ENCODE assay signal across 9 cellular contexts in genomic region chr11:29432719-29433325, GRCh38.
DNase-seq lines count a peak whose midpoint lies in the region; ATAC-seq, FAIRE-seq and TF ChIP-seq lines count a peak whose summit lies in the region.
"Had no signal": no experiment of that assay in that cellular context is flagged by ENCODE, and none has a peak within 500 bp of the region (broad histone marks: within the 10 kb centered on the region; RNA-seq: fewer than 3 reads in every experiment).

No MANE protein-coding gene starts in this region.

- H4K20me1 ChIP-seq in HepG2 (ENCODE audit: insufficient read depth, low read length) = no peaks in the 10 kb centered on the region

- TF ChIP-seq CTCF in C4-2B (conservative IDR thresholded peaks at IDR 0.05) = peak; percentile 79
- TF ChIP-seq CTCF in HFFc6 (IDR thresholded peaks at IDR 0.05) = peak; percentile 85
- 0 out of 2 replicates have a peak, but pooled peaks have one; percentile 19 for TF ChIP-seq CTCF in WTC11 (IDR thresholded peaks at IDR 0.05)
- TF ChIP-seq CTCF in HepG2 (CRISPR knock-in tag; IDR thresholded peaks at IDR 0.05) = peak; percentile 40

- 2% methylated on average over 3 of the region's 3 CpGs for WGBS in HepG2 (ENCODE audit: low lambda C conversion rate)
- 100% methylated on average over 1 of the region's 3 CpGs; no CpG with 5 or more reads in 1 of the 2 donors for WGBS in neuronal stem cell (ENCODE audit: extremely low coverage in 2 of 2, insufficient read length in 2 of 2, insufficient replicate concordance in 1 of 2), 2 donors

- BruUV-seq in HepG2 (replicated peaks; lab: Mats Ljungman, UMichigan) = no TSS peak

- no peaks in the 10 kb centered on the region for H3K9me3 ChIP-seq in HepG2 (ENCODE audit: low read length)
- H3K9me3 ChIP-seq in neuronal stem cell (replicated peaks in 1 of 2; ENCODE audit: control insufficient read depth in 2 of 2, insufficient read depth in 1 of 2, low read depth in 1 of 2, low read length in 2 of 2) = no peaks in the 10 kb centered on the region

- H3K9ac ChIP-seq in HepG2 (ENCODE audit: insufficient read depth, low read depth, low read length) (no peak overlapping the region), neuronal stem cell (ENCODE audit: low read depth, low read length, poor library complexity) (no peak overlapping the region)

- intact Hi-C loops in HepG2 (cut with micrococcal nuclease; ENCODE audit: unreplicated experiment) = loop anchor here (1.0 to 5.0 kb wide), 3 partner anchors 709 to 1482 kb away; no protein-coding TSS in a partner anchor

- H2BK5ac ChIP-seq in neuronal stem cell (ENCODE audit: low read length) = no peak overlapping the region

- H3K36me3 ChIP-seq in HepG2 (replicated peaks in 1 of 2; ENCODE audit: control insufficient read depth in 1 of 2, insufficient read depth in 2 of 2, low read length in 2 of 2) (no peaks in the 10 kb centered on the region), neuronal stem cell (replicated peaks in 1 of 2; ENCODE audit: control insufficient read depth in 2 of 2, insufficient read depth in 2 of 2, low read length in 2 of 2) (no peaks in the 10 kb centered on the region)

- H3K4me3 ChIP-seq in HepG2 (replicated peaks in 1 of 3; ENCODE audit: insufficient read depth in 1 of 3, low read depth in 2 of 3, low read length in 3 of 3) (no peak overlapping the region), neuronal stem cell (ENCODE audit: low read length in 2 of 2) (no peak overlapping the region)

- no peak for TF ChIP-seq RAD21 in HepG2 (CRISPR knock-in tag; IDR thresholded peaks at IDR 0.05)

- no peak overlapping the region for H2BK12ac ChIP-seq in neuronal stem cell (ENCODE audit: low read length)

- H3K27me3 ChIP-seq in HepG2 (ENCODE audit: control insufficient read depth in 1 of 2, insufficient read depth in 2 of 2, low read length in 2 of 2) (no peaks in the 10 kb centered on the region), neuronal stem cell (ENCODE audit: control insufficient read depth in 3 of 3, insufficient read depth in 3 of 3, low read depth in 1 of 3, low read length in 3 of 3) (no peaks in the 10 kb centered on the region)

- H3K4me1 Mint-ChIP-seq in HFFc6 (ENCODE audit: low read depth) (peaks cover 10% of the 10 kb centered on the region; the same call in 1 of the 2 replicates), WTC11 (no peaks in the 10 kb centered on the region)

- H3K14ac ChIP-seq in neuronal stem cell (ENCODE audit: low read length) = no peak overlapping the region

- H2BK15ac ChIP-seq in neuronal stem cell (ENCODE audit: low read length) = no peak overlapping the region

- H4K8ac ChIP-seq in neuronal stem cell (ENCODE audit: low read depth, low read length) = no peak overlapping the region

- ATAC-seq in WTC11 = no peak
- no peak for ATAC-seq in HepG2

- no peak overlapping the region for H3K23ac ChIP-seq in neuronal stem cell (ENCODE audit: low read depth, low read length, poor library complexity)

- in situ Hi-C loops in HepG2 (cut with HindIII; ENCODE audit: extremely low pct_ligation_motif_present, low pct_unique_long_range_greater_than_20kb) = loop anchor here (25.0 kb wide), 2 partner anchors 754 to 1479 kb away; no protein-coding TSS in a partner anchor

- H2AFZ ChIP-seq in HepG2 (ENCODE audit: low read length) (no peak overlapping the region), neuronal stem cell (ENCODE audit: low read length) (no peak overlapping the region)

- no peak for FAIRE-seq in HepG2 (lab: Jason Lieb, UNC)

- no peak overlapping the region for H2BK120ac ChIP-seq in neuronal stem cell (ENCODE audit: low read depth, low read length)

- CTCF ChIA-PET in WTC11 (lab: Charles Lee) (interaction anchor here (2.7 kb wide), 1 partner anchor 710 kb away, joined by 8 read pairs; no protein-coding TSS in a partner anchor), HepG2 (lab: Yijun Ruan, JAX; ENCODE audit: low intra/inter-chr PET ratio, low total read pairs) (interaction anchor here (1.3 kb wide), 1 partner anchor 710 kb away, joined by 5 read pairs; no protein-coding TSS in a partner anchor)

- POLR2A ChIA-PET in WTC11 (lab: Charles Lee) = no interaction called here
- POLR2A ChIA-PET in HepG2 (lab: Yijun Ruan, JAX) = no interaction called here

- peaks cover 3% of the 10 kb centered on the region; the same call in 1 of the 2 replicates for H3K27me3 Mint-ChIP-seq in HFFc6 (ENCODE audit: insufficient read depth)
- peaks cover 6% of the 10 kb centered on the region for H3K27me3 Mint-ChIP-seq in WTC11 (ENCODE audit: low read depth)

- H3K4me1 ChIP-seq in HepG2 (ENCODE audit: insufficient read depth, low read length) (no peaks in the 10 kb centered on the region), neuronal stem cell (ENCODE audit: control insufficient read depth in 2 of 2, insufficient read depth in 1 of 2, low read depth in 1 of 2, low read length in 2 of 2) (no peaks in the 10 kb centered on the region)

- DNase-seq in HFFc6 (peak; percentile 9), WTC11 (ENCODE audit: low spot score) (no peak), HepG2 (ENCODE audit: low spot score) (peak; percentile 2), NCI-H2227 (lab: John Stamatoyannopoulos, UW; ENCODE audit: unreplicated experiment) (no peak), neuronal stem cell (ENCODE audit: low spot score) (no peak), epidermal melanocyte (ENCODE audit: insufficient read length, low spot score) (no peak), islet precursor cell (no peak)

- no peak overlapping the region for H2AK5ac ChIP-seq in neuronal stem cell (ENCODE audit: low read depth, low read length)

- no peak overlapping the region for H3K27ac ChIP-seq in C4-2B
- no peak overlapping the region for H3K27ac ChIP-seq in HepG2 (ENCODE audit: extremely low read length, insufficient read depth, low read length)
- no peak overlapping the region for H3K27ac ChIP-seq in neuronal stem cell (replicated peaks; ENCODE audit: low read length)
- H3K27ac ChIP-seq: HL-60 had no signal

- no peak overlapping the region for H3K18ac ChIP-seq in neuronal stem cell (ENCODE audit: low read length)

- H3K4me2 ChIP-seq in HepG2 (ENCODE audit: low read depth, low read length) (no peak overlapping the region), neuronal stem cell (ENCODE audit: insufficient read depth, low read length, poor library complexity, severe bottlenecking) (no peak overlapping the region)

- H3K79me1 ChIP-seq in neuronal stem cell (ENCODE audit: low read depth, low read length) = no peaks in the 10 kb centered on the region

- H3K36me3 Mint-ChIP-seq in HFFc6 (ENCODE audit: low read depth) (no peaks in the 10 kb centered on the region), WTC11 (no peaks in the 10 kb centered on the region)

- H4K91ac ChIP-seq in neuronal stem cell (ENCODE audit: low read depth, low read length, poor library complexity) = no peak overlapping the region

- H3K27ac Mint-ChIP-seq in HFFc6 (no peak overlapping the region), WTC11 (no peak overlapping the region)

- H3K9me3 Mint-ChIP-seq in HFFc6 (no peaks in the 10 kb centered on the region), WTC11 (peaks cover 18% of the 10 kb centered on the region)

- peak overlapping the region; percentile 43; the same call in 1 of the 2 replicates for H3K4me3 Mint-ChIP-seq in HFFc6
- no peak overlapping the region for H3K4me3 Mint-ChIP-seq in WTC11

- no peak for TF ChIP-seq POLR2A in HepG2 (IDR thresholded peaks at IDR 0.05; ENCODE audit: insufficient read depth in 1 of 2, low read depth in 2 of 2, low read length in 2 of 2)

- H3K4ac ChIP-seq in neuronal stem cell (ENCODE audit: low read length) = no peak overlapping the region

- H3K79me2 ChIP-seq in HepG2 (ENCODE audit: insufficient read depth, low read length) = no peaks in the 10 kb centered on the region

- TF ChIP-seq EP300 in HepG2 (IDR thresholded peaks at IDR 0.05; ENCODE audit: low read depth in 2 of 2, low read length in 2 of 2) = no peak
- TF ChIP-seq EP300 in HepG2 (CRISPR knock-in tag; IDR thresholded peaks at IDR 0.05; ENCODE audit: borderline replicate concordance) = no peak

TF ChIP-seq in WTC11, 78 proteins besides CTCF, POLR2A, EP300 and RAD21 (continues in another document):
- TF ChIP-seq SP1 (CRISPR knock-in tag; conservative IDR thresholded peaks at IDR 0.05) = no peak
- no peak for TF ChIP-seq GRHL2 (CRISPR knock-in tag; IDR thresholded peaks at IDR 0.05; ENCODE audit: insufficient replicate concordance, severe bottlenecking)
- no peak for TF ChIP-seq USF2 (CRISPR knock-in tag; IDR thresholded peaks at IDR 0.05)
- no peak for TF ChIP-seq RORB (CRISPR knock-in tag; IDR thresholded peaks at IDR 0.05)

TF ChIP-seq in HepG2, 621 proteins besides CTCF, POLR2A, EP300 and RAD21:
- TF ChIP-seq ZNF7 (CRISPR knock-in tag; IDR thresholded peaks at IDR 0.05) (no peak), ZNF564 (CRISPR knock-in tag; IDR thresholded peaks at IDR 0.05) (no peak), STAG1 (CRISPR knock-in tag; IDR thresholded peaks at IDR 0.05) (peak; percentile 24; the same call in 1 of the 2 replicates)

Comparison
In these comparisons a context has a peak if more than half of its experiments do, and no peak if none do; other contexts are left out.
1. CTCF ChIP-seq: peak in every context shown above with its lines; median percentile 85 in HFFc6; 79 in C4-2B; 40 in HepG2; 19 in WTC11.
2. DNase-seq: peak in HFFc6 (single experiment) and HepG2 (single experiment); none in WTC11 (single experiment), NCI-H2227 (single experiment), neuronal stem cell (single experiment), epidermal melanocyte (single experiment) and islet precursor cell (single experiment).